Comparison of ENCODE assay signal across 8 cellular contexts in the genomic region with DNA sequence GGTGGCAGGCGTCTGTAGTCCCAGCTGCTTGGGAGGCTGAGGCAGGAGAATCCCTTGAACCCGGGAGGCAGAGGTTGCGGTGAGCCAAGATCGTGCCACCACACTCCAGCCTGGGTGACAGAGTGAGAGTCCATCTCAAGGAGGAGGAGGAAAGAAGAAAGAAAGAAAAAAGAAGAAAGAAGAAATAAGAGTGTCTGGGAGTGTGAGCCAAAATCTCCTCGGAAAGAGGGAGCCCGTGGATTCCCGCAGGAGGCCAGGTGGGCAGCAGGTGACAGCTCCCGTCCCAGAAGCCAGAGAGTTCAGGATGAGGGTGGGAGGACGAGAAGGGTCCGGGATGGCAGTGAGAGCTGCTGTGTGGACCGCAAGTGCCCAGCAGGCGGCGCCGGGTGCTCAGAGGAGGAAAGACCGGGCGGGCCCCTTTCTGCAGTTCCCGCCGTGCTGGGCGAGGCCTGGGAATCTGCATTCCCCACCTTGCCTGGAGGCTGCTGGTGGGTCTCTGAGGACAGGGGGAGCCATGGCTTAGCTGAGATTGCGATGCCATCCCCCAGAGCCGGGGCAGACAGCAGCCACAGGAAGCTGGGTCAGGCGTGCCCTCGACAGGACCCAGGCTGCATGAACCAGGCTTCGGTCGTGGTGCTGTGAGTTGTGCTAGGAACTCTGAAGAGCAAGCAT. TPM values are rescaled to one million over a fixed set of nuclear protein-coding genes. Genes with fewer than 3 reads are reported as not detected.
DNase-seq lines count a peak whose midpoint lies in the region; ATAC-seq and TF ChIP-seq lines count a peak whose summit lies in the region.

No MANE protein-coding gene starts in this region.

- H3K9me3 ChIP-seq in effector memory CD4-positive, alpha-beta T cell (ENCODE audit: control insufficient read depth, low read length): no peaks in the 10 kb centered on the region
- no peaks in the 10 kb centered on the region for H3K9me3 ChIP-seq in mucosa of descending colon

- intact Hi-C loops in mucosa of descending colon (cut with DNase I, micrococcal nuclease): no loop called here

- no peak overlapping the region for H3K27ac ChIP-seq in effector memory CD4-positive, alpha-beta T cell (ENCODE audit: insufficient read depth, low read length, poor library complexity, severe bottlenecking)

- H3K4me3 ChIP-seq in effector memory CD4-positive, alpha-beta T cell (ENCODE audit: insufficient read depth, low read depth, low read length, poor library complexity, severe bottlenecking): no peak overlapping the region
- H3K4me3 ChIP-seq in mucosa of descending colon: no peak overlapping the region

- peaks cover 6% of the 10 kb centered on the region for H3K4me1 ChIP-seq in effector memory CD4-positive, alpha-beta T cell (ENCODE audit: control insufficient read depth, insufficient read depth, low read length, poor library complexity, severe bottlenecking)
- H3K4me1 ChIP-seq in mucosa of descending colon (ENCODE audit: low read depth): peaks cover 13% of the 10 kb centered on the region

- H3K36me3 ChIP-seq in effector memory CD4-positive, alpha-beta T cell (ENCODE audit: control insufficient read depth, insufficient read depth, low read length): no peaks in the 10 kb centered on the region
- no peaks in the 10 kb centered on the region for H3K36me3 ChIP-seq in mucosa of descending colon (ENCODE audit: low read depth)

- TF ChIP-seq CTCF in mucosa of descending colon (IDR thresholded peaks at IDR 0.05): peak; percentile 72

- H3K27me3 ChIP-seq in effector memory CD4-positive, alpha-beta T cell (replicated peaks; ENCODE audit: control insufficient read depth, insufficient read depth, low read length, poor library complexity, severe bottlenecking): no peaks in the 10 kb centered on the region

- DNase-seq in EH (ENCODE audit: low read depth) (peak; percentile 61), NCI-H82 treated with DMSO at 0.1 percent for 48 hours (lab: John Stamatoyannopoulos, UW; ENCODE audit: unreplicated experiment) (peak; percentile 21), mucosa of descending colon (peak; percentile 69 to 80 (median 77))
- DNase-seq in activated CD8-positive, alpha-beta memory T cell treated with anti-CD3 and anti-CD28 coated beads for 24 hours: peak; percentile 88
- DNase-seq in effector memory CD4-positive, alpha-beta T cell: peak; percentile 19 to 33 (median 31)
- DNase-seq in stimulated activated CD8-positive, alpha-beta memory T cell treated with anti-CD3 and anti-CD28 coated beads, Interleukin-7, amount 100 ng/mL, for 48 hours (ENCODE audit: extremely low read depth in 1 of 2, low read depth in 1 of 2): peak; percentile 45 to 55

- ATAC-seq in HG02973 (IDR thresholded peaks at IDR 0.05; ENCODE audit: unreplicated experiment) (peak; percentile 50), mucosa of descending colon (peak; percentile 80), HG03571 (IDR thresholded peaks at IDR 0.05; ENCODE audit: unreplicated experiment) (no peak)

RNA-seq across cellular contexts. Expression of a gene that starts 17.1 kb away (rescaled TPM):
- total RNA-seq in mucosa of descending colon: 1 to 10 TPM in 1 of 3 donors, under 1 TPM in 1, not detected in 1; 0.61 to 1.3 TPM

RNA-seq across cellular contexts. Expression of a gene that starts 39.1 kb away (rescaled TPM):
- total RNA-seq in mucosa of descending colon: 10 to 100 TPM; 23.4 to 63.7 (median 32.1) TPM

Comparison
In these comparisons a context has a peak if more than half of its experiments do, and no peak if none do; other contexts are left out.
1. DNase-seq: peak in every context shown above with its lines; median percentile 88 in activated CD8-positive, alpha-beta memory T cell treated with anti-CD3 and anti-CD28 coated beads for 24 hours; 77 in mucosa of descending colon; 61 in EH; 50 in stimulated activated CD8-positive, alpha-beta memory T cell treated with anti-CD3 and anti-CD28 coated beads, Interleukin-7, amount 100 ng/mL, for 48 hours; 31 in effector memory CD4-positive, alpha-beta T cell; 21 in NCI-H82 treated with DMSO at 0.1 percent for 48 hours.